ENCODE assay signal across 20 cellular contexts in the genomic region with DNA sequence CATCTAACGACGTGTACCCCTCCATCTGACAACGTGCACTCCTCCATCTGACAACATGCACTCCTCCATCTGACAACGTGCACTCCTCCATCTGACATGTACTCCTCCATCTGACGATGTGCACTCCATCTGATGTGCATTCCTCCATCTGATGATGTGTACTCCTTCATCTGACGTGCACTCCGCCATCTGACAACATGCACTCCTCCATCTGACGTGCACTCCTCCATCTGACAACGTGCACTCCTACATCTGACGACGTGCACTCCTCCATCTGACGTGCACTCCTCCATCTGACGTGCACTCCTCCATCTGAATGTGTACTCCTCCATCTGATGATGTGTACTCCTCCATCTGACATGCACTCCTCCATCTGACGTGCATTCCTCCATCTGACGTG. TPM values are rescaled to one million over a fixed set of nuclear protein-coding genes. Genes with fewer than 3 reads are reported as not detected.
A peak's percentile ranks its signal among the peaks of the same experiment; 100 is the strongest.
DNase-seq lines count a peak whose midpoint lies in the region; ATAC-seq and TF ChIP-seq lines count a peak whose summit lies in the region.
"Had no signal": no experiment of that assay in that cellular context is flagged by ENCODE, and none has a peak within 500 bp of the region (broad histone marks: within the 10 kb centered on the region; RNA-seq: fewer than 3 reads in every experiment).

No MANE protein-coding gene starts in this region.

- no peak overlapping the region for H3K4me2 ChIP-seq in trophoblast cell (ENCODE audit: low read length)
- H3K4me2 ChIP-seq in Karpas-422 (ENCODE audit: low read depth, low read length, poor library complexity, severe bottlenecking), result no peak overlapping the region
- H3K4me2 ChIP-seq: A549, BLaER1 had no signal

- no peak overlapping the region for H4K8ac ChIP-seq in trophoblast cell (ENCODE audit: low read depth, low read length)

- no peak overlapping the region for H4K91ac ChIP-seq in trophoblast cell (ENCODE audit: low read depth, low read length)

- H3K79me2 ChIP-seq in trophoblast cell (ENCODE audit: control insufficient read depth, insufficient read depth, low read length, poor library complexity) (no peaks in the 10 kb centered on the region), Karpas-422 (ENCODE audit: low read length) (no peaks in the 10 kb centered on the region)

- H3K9me2 ChIP-seq in Karpas-422 (replicated peaks; ENCODE audit: insufficient read depth, low read length), result no peaks in the 10 kb centered on the region

- H2BK5ac ChIP-seq in trophoblast cell (ENCODE audit: low read depth, low read length, poor library complexity), result no peak overlapping the region

- H2BK120ac ChIP-seq in trophoblast cell (ENCODE audit: insufficient read depth, low read length, poor library complexity), result no peak overlapping the region

- H3K23ac ChIP-seq in trophoblast cell (ENCODE audit: low read length), result peak overlapping the region; percentile 6

- H3K4me1 ChIP-seq in trophoblast cell (ENCODE audit: control insufficient read depth in 1 of 2, insufficient read depth in 2 of 2, low read length in 2 of 2) (no peaks in the 10 kb centered on the region), Karpas-422 (ENCODE audit: low read length) (no peaks in the 10 kb centered on the region)
- H3K4me1 ChIP-seq: A549, BLaER1, HAP-1 had no signal

- H3K9me3 Mint-ChIP-seq in chondrocyte (ENCODE audit: low read depth), result peaks cover 2% of the 10 kb centered on the region
- H3K9me3 Mint-ChIP-seq: CD8-positive, alpha-beta T cell had no signal

- H3K27ac Mint-ChIP-seq in chondrocyte (ENCODE audit: unreplicated experiment), result no peak overlapping the region
- H3K27ac Mint-ChIP-seq: CD8-positive, alpha-beta T cell; IgD-negative memory B cell had no signal

- H3K79me1 ChIP-seq in trophoblast cell (ENCODE audit: low read length), result no peaks in the 10 kb centered on the region

- no peak overlapping the region for H4K12ac ChIP-seq in trophoblast cell (ENCODE audit: low read depth, low read length)

- H3K36me3 ChIP-seq in trophoblast cell (ENCODE audit: control insufficient read depth in 1 of 2, insufficient read depth in 2 of 2, low read length in 2 of 2) (no peaks in the 10 kb centered on the region), Karpas-422 (ENCODE audit: insufficient read depth, low read length) (no peaks in the 10 kb centered on the region)
- H3K36me3 ChIP-seq: BLaER1, HAP-1 had no signal

- H2BK12ac ChIP-seq in trophoblast cell (ENCODE audit: low read length), result no peak overlapping the region

- no peak overlapping the region for H3K4ac ChIP-seq in trophoblast cell (ENCODE audit: low read depth, low read length)

- TF ChIP-seq CTCF in chondrocyte (IDR thresholded peaks at IDR 0.05), result no peak

- no CpG with 5 or more reads among the region's 15 CpGs for WGBS in trophoblast cell (ENCODE audit: extremely low coverage, insufficient coverage, insufficient read length)

- H3K9ac ChIP-seq in trophoblast cell (ENCODE audit: low read length) (no peak overlapping the region), Karpas-422 (ENCODE audit: low read length) (no peak overlapping the region)
- H3K9ac ChIP-seq: BLaER1 had no signal

- no peak overlapping the region for H3K18ac ChIP-seq in trophoblast cell (ENCODE audit: low read length)

- H3K27me3 ChIP-seq in trophoblast cell (ENCODE audit: insufficient read depth, low read length), result peaks cover 11% of the 10 kb centered on the region
- no peaks in the 10 kb centered on the region for H3K27me3 ChIP-seq in Karpas-422 (ENCODE audit: low read length)

- no peaks in the 10 kb centered on the region for H4K20me1 ChIP-seq in Karpas-422 (ENCODE audit: insufficient read depth, low read depth, low read length)

- H3K9me3 ChIP-seq in trophoblast cell (ENCODE audit: insufficient read depth, low read depth, low read length) (peaks cover 31% of the 10 kb centered on the region), Karpas-422 (ENCODE audit: low read length) (peaks cover 8% of the 10 kb centered on the region; the same call in 1 of the 2 replicates)
- H3K9me3 ChIP-seq: A549 had no signal

- peaks cover 19% of the 10 kb centered on the region for H3K27me3 Mint-ChIP-seq in chondrocyte (ENCODE audit: low read depth)

- H3K27ac ChIP-seq in trophoblast cell (ENCODE audit: low read depth, low read length) (no peak overlapping the region), Karpas-422 (ENCODE audit: low read length) (no peak overlapping the region)
- H3K27ac ChIP-seq: 22Rv1, A549, BLaER1, HL-60 had no signal

- H3K36me3 Mint-ChIP-seq in chondrocyte (ENCODE audit: low read depth), result peaks cover 2% of the 10 kb centered on the region
- H3K36me3 Mint-ChIP-seq: CD8-positive, alpha-beta T cell; IgD-negative memory B cell had no signal

- no peak overlapping the region for H2AK5ac ChIP-seq in trophoblast cell (ENCODE audit: low read length)

- DNase-seq in activated effector memory CD4-positive, alpha-beta T cell treated with anti-CD3 and anti-CD28 coated beads, Interleukin-2, amount 50 U/mL, for 16 hours, result peak; percentile 31
- no peak for DNase-seq in activated effector memory CD4-positive, alpha-beta T cell treated with Interleukin-2 at 50 U/mL for 16 hours
- DNase-seq in chondrocyte (ENCODE audit: low spot score), result peak; percentile 13
- DNase-seq in trophoblast cell, result no peak
- DNase-seq in Karpas-422, result no peak
- DNase-seq: Calu3; CD8-positive, alpha-beta T cell; DMS79 treated with DMSO at 0.1 percent for 48 hours; GF-D8 had no signal

- ATAC-seq in HG03108 (IDR thresholded peaks at IDR 0.05; ENCODE audit: unreplicated experiment), result no peak
- ATAC-seq in GM18907 (IDR thresholded peaks at IDR 0.05; ENCODE audit: unreplicated experiment), result no peak
- ATAC-seq: A549; CD8-positive, alpha-beta T cell had no signal

- H3K4me3 Mint-ChIP-seq in chondrocyte (ENCODE audit: unreplicated experiment), result no peak overlapping the region
- H3K4me3 Mint-ChIP-seq: CD8-positive, alpha-beta T cell; IgD-negative memory B cell had no signal

- no peak overlapping the region for H3K14ac ChIP-seq in trophoblast cell (ENCODE audit: low read length)

- H3K4me1 Mint-ChIP-seq in chondrocyte (ENCODE audit: low read depth), result no peaks in the 10 kb centered on the region

- H2AFZ ChIP-seq in trophoblast cell (ENCODE audit: insufficient read depth, low read length, poor library complexity) (no peak overlapping the region), Karpas-422 (ENCODE audit: low read length) (no peak overlapping the region)

- peak overlapping the region; percentile 63 for H3K4me3 ChIP-seq in trophoblast cell (ENCODE audit: low read depth, low read length)
- H3K4me3 ChIP-seq in Karpas-422 (ENCODE audit: low read length), result no peak overlapping the region
- H3K4me3 ChIP-seq: A549, BLaER1, HAP-1 had no signal

RNA-seq across cellular contexts. Expression of gene IL17REL, which starts 8.0 kb away (rescaled TPM):
- total RNA-seq in chondrocyte, result 0.17 to 0.23 TPM in 2 of 3 replicates, not detected in the other
- polyA plus RNA-seq in trophoblast cell (2013), result 0.01 TPM in 1 of 2 replicates, not detected in the other
- total RNA-seq in Karpas-422 (2014; rRNA removed; shearing (Covaris generic); ENCODE audit: low replicate concordance), result not detected in 2 replicates
- total RNA-seq: Calu3; CD8-positive, alpha-beta T cell; HT1080 had no signal
- polyA plus RNA-seq: AG04450, IgD-negative memory B cell had no signal

RNA-seq across cellular contexts. Expression of gene TTLL8, which starts 37.5 kb away (rescaled TPM):
- total RNA-seq in chondrocyte, result not detected in 3 replicates
- polyA plus RNA-seq in trophoblast cell (2013), result not detected in 2 replicates
- total RNA-seq in Karpas-422 (2014; rRNA removed; shearing (Covaris generic); ENCODE audit: low replicate concordance), result not detected in 2 replicates
- total RNA-seq: Calu3; CD8-positive, alpha-beta T cell; H1; HT1080 had no signal
- polyA plus RNA-seq: A549, AG04450, H1, IgD-negative memory B cell had no signal

Comparison
In these comparisons a context has a peak if more than half of its experiments do, and no peak if none do; other contexts are left out.
1. DNase-seq: peak in activated effector memory CD4-positive, alpha-beta T cell treated with anti-CD3 and anti-CD28 coated beads, Interleukin-2, amount 50 U/mL, for 16 hours (single experiment) and chondrocyte (single experiment); none in activated effector memory CD4-positive, alpha-beta T cell treated with Interleukin-2 at 50 U/mL for 16 hours (single experiment), trophoblast cell (0 of 2) and Karpas-422 (single experiment).